8 cellular contexts compared by ENCODE assay signal in genomic region chr9:127158995-127159801, GRCh38. TPM values are rescaled to one million over a fixed set of nuclear protein-coding genes. Genes with fewer than 3 reads are reported as not detected.
DNase-seq lines count a peak whose midpoint lies in the region; ATAC-seq and TF ChIP-seq lines count a peak whose summit lies in the region.

No MANE protein-coding gene starts in this region.

- peak; percentile 84 for DNase-seq in HS-5 (ENCODE audit: low read depth)
- DNase-seq in adrenal gland, result peak; percentile 79 to 97 (median 95)
- DNase-seq in iPS DF 6.9 (ENCODE audit: low read depth, low spot score), result peak; percentile 27
- DNase-seq in stimulated activated CD8-positive, alpha-beta memory T cell treated with anti-CD3 and anti-CD28 coated beads, Interleukin-4, amount 100 ng/mL, for 48 hours, result peak; percentile 20
- DNase-seq in NOMO-1 treated with dmso at 0.1 percent for 144 hours (lab: John Stamatoyannopoulos, UW; ENCODE audit: unreplicated experiment), result no peak
- no peak for DNase-seq in activated naive CD8-positive, alpha-beta T cell treated with anti-CD3 and anti-CD28 coated beads, Interleukin-2, amount 50 U/mL, for 24 hours
- DNase-seq in NCI-H187 (lab: John Stamatoyannopoulos, UW), result no peak

- H3K9me3 ChIP-seq in adrenal gland (replicated peaks in 1 of 3), result no peaks in the 10 kb centered on the region
- H3K9me3 ChIP-seq in iPS DF 6.9 (ENCODE audit: control insufficient read depth, insufficient read depth, low read length), result no peaks in the 10 kb centered on the region

- no peak overlapping the region for H3K4me3 ChIP-seq in adrenal gland
- no peak overlapping the region for H3K4me3 ChIP-seq in iPS DF 6.9 (ENCODE audit: low read length)

- peaks cover 5 to 30% of the 10 kb centered on the region in 2 donors for H3K4me1 ChIP-seq in adrenal gland (replicated peaks in 1 of 2)
- peaks cover 6% of the 10 kb centered on the region for H3K4me1 ChIP-seq in iPS DF 6.9 (ENCODE audit: control insufficient read depth, insufficient read depth, low read length)

- H3K27me3 ChIP-seq in adrenal gland (no peaks in the 10 kb centered on the region), iPS DF 6.9 (ENCODE audit: control insufficient read depth, insufficient read depth, low read length) (no peaks in the 10 kb centered on the region)

- no peak overlapping the region for H3K27ac Mint-ChIP-seq in activated naive CD8-positive, alpha-beta T cell treated with anti-CD3 and anti-CD28 coated beads, Interleukin-2, amount 50 U/mL, for 24 hours

- WGBS in adrenal gland, 4 donors, result 40 to 50% (median 43%) methylated on average over 6 to 7 of the region's 7 CpGs
- no CpG with 5 or more reads among the region's 7 CpGs for WGBS in iPS DF 6.9 (ENCODE audit: insufficient coverage, insufficient read length)

- no peak for ATAC-seq in activated naive CD8-positive, alpha-beta T cell treated with anti-CD3 and anti-CD28 coated beads, Interleukin-2, amount 50 U/mL, for 24 hours
- no peak for ATAC-seq in GM18909 (IDR thresholded peaks at IDR 0.05; ENCODE audit: poor library complexity, unreplicated experiment)

- no peaks in the 10 kb centered on the region for H3K36me3 ChIP-seq in adrenal gland (replicated peaks in 1 of 2)
- no peaks in the 10 kb centered on the region for H3K36me3 ChIP-seq in iPS DF 6.9 (ENCODE audit: control insufficient read depth, insufficient read depth, low read length)

- peak in 1 of 2 donors; percentile 66 for TF ChIP-seq POLR2A in adrenal gland (IDR thresholded peaks at IDR 0.05)

- peaks cover 23% of the 10 kb centered on the region for H3K4me1 Mint-ChIP-seq in activated naive CD8-positive, alpha-beta T cell treated with anti-CD3 and anti-CD28 coated beads, Interleukin-2, amount 50 U/mL, for 24 hours

- peak overlapping the region in 3 of 5 donors; percentile 51 to 78 (median 60) for H3K27ac ChIP-seq in adrenal gland
- H3K27ac ChIP-seq in iPS DF 6.9 (ENCODE audit: low read length), result no peak overlapping the region

- TF ChIP-seq CTCF in adrenal gland (IDR thresholded peaks at IDR 0.05), result peak; percentile 14 to 57 (median 47)

- H3K36me3 Mint-ChIP-seq in activated naive CD8-positive, alpha-beta T cell treated with anti-CD3 and anti-CD28 coated beads, Interleukin-2, amount 50 U/mL, for 24 hours (ENCODE audit: low read depth), result no peaks in the 10 kb centered on the region

- intact Hi-C loops in adrenal gland (cut with DNase I), result no loop called here

- no peaks in the 10 kb centered on the region for H3K9me3 Mint-ChIP-seq in activated naive CD8-positive, alpha-beta T cell treated with anti-CD3 and anti-CD28 coated beads, Interleukin-2, amount 50 U/mL, for 24 hours

- H3K4me3 Mint-ChIP-seq in activated naive CD8-positive, alpha-beta T cell treated with anti-CD3 and anti-CD28 coated beads, Interleukin-2, amount 50 U/mL, for 24 hours, result no peak overlapping the region

- H3K27me3 Mint-ChIP-seq in activated naive CD8-positive, alpha-beta T cell treated with anti-CD3 and anti-CD28 coated beads, Interleukin-2, amount 50 U/mL, for 24 hours, result no peaks in the 10 kb centered on the region

RNA-seq across cellular contexts. Expression of gene ANGPTL2, which starts 36.8 kb away (rescaled TPM):
- total RNA-seq in adrenal gland, result 10 to 100 TPM in 7 of 8 donors, 1 to 10 TPM in 1; 9.7 to 32.6 (median 13.4) TPM
- 10 to 100 TPM in 1 of 3 donors, 1 to 10 TPM in 2; 5.6 to 10.3 (median 8.4) TPM for polyA plus RNA-seq in adrenal gland

Comparison
In these comparisons a context has a peak if more than half of its experiments do, and no peak if none do; other contexts are left out.
1. DNase-seq: peak in HS-5 (single experiment), adrenal gland (7 of 7), iPS DF 6.9 (single experiment) and stimulated activated CD8-positive, alpha-beta memory T cell treated with anti-CD3 and anti-CD28 coated beads, Interleukin-4, amount 100 ng/mL, for 48 hours (single experiment); none in NOMO-1 treated with dmso at 0.1 percent for 144 hours (single experiment), activated naive CD8-positive, alpha-beta T cell treated with anti-CD3 and anti-CD28 coated beads, Interleukin-2, amount 50 U/mL, for 24 hours (single experiment) and NCI-H187 (0 of 2).